ENCODE assay signal across 8 cellular contexts in genomic region chr6:144095134-144096002, GRCh38. TPM values are rescaled to one million over a fixed set of nuclear protein-coding genes. Genes with fewer than 3 reads are reported as not detected.
DNase-seq lines count a peak whose midpoint lies in the region; ATAC-seq, FAIRE-seq and TF ChIP-seq lines count a peak whose summit lies in the region.

Gene SF3B5 (minus strand): TSS chr6:144095573. CDS start chr6:144095497, 76 bp downstream.

- peaks cover 12% of the 10 kb centered on the region; the same call in 1 of the 2 replicates for H3K27me3 Mint-ChIP-seq in WTC11 (ENCODE audit: low read depth)

- H3K9me3 Mint-ChIP-seq in WTC11: 0 out of 2 replicates have a peak, but pooled peaks cover 4% of the 10 kb centered on the region

- no peak for TF ChIP-seq CTCF in AG04450 (IDR thresholded peaks at IDR 0.05; ENCODE audit: low read depth, low read length)
- TF ChIP-seq CTCF in WTC11 (IDR thresholded peaks at IDR 0.05): no peak
- no peak for TF ChIP-seq CTCF in cardiac fibroblast (IDR thresholded peaks at IDR 0.05; ENCODE audit: low read depth, low read length)

- DNase-seq in AG04450 (ENCODE audit: low read depth, low spot score) (peak; percentile 99), NCI-H226 (peak; percentile 100), WTC11 (ENCODE audit: low spot score) (peak; percentile 97), cardiac fibroblast (ENCODE audit: low read depth in 2 of 2) (peak; percentile 100), iPS-NIHi11 (ENCODE audit: low spot score) (peak; percentile 93), small intestine (peak; percentile 100)

- H3K4me1 ChIP-seq in small intestine (ENCODE audit: control insufficient read depth in 2 of 2, insufficient read depth in 1 of 2, low read depth in 1 of 2, low read length in 1 of 2): peaks cover 3 to 9% of the 10 kb centered on the region in 2 donors

- ATAC-seq in GM18909 (IDR thresholded peaks at IDR 0.05; ENCODE audit: poor library complexity, unreplicated experiment) (peak; percentile 93), HG03175 (IDR thresholded peaks at IDR 0.05; ENCODE audit: unreplicated experiment) (peak; percentile 91), WTC11 (peak; percentile 97)

- CTCF ChIA-PET in AG04450 (lab: Charles Lee): interaction anchor here (0.6 to 1.5 kb wide), 2 partner anchors 12 to 389 kb away, joined by 3 read pairs; no protein-coding TSS in a partner anchor
- CTCF ChIA-PET in WTC11 (lab: Charles Lee): interaction anchor here (0.6 to 1.9 kb wide), 6 partner anchors 10 to 582 kb away, joined by 3 to 6 read pairs (median 3); no protein-coding TSS in a partner anchor

- 0 to 1% (median 0%) methylated on average over 60 of the region's 60 CpGs for WGBS in small intestine, 3 donors

- H3K27me3 ChIP-seq in AG04450 (ENCODE audit: control insufficient read depth, insufficient read depth, low read length) (no peaks in the 10 kb centered on the region), small intestine (ENCODE audit: control insufficient read depth in 2 of 2, insufficient read depth in 2 of 2, low read length in 2 of 2) (no peaks in the 10 kb centered on the region)

- POLR2A ChIA-PET in AG04450 (lab: Yijun Ruan, JAX): interaction anchor here (0.6 kb wide), 1 partner anchor 38 kb away, joined by 6 read pairs; no protein-coding TSS in a partner anchor
- POLR2A ChIA-PET in WTC11 (lab: Charles Lee): no interaction called here

- FAIRE-seq in small intestine (lab: Jason Lieb, UNC): peak; percentile 94

- H3K4me3 ChIP-seq in AG04450 (ENCODE audit: low read depth, low read length) (peak within 1 kb of the TSS; percentile 99), cardiac fibroblast (replicated peaks in 1 of 2; ENCODE audit: low read depth in 2 of 2, low read length in 2 of 2) (peak within 1 kb of the TSS; percentile 95 to 100), small intestine (ENCODE audit: low read depth in 1 of 2, low read length in 2 of 2) (peak within 1 kb of the TSS; percentile 65 to 69)

- H3K27ac Mint-ChIP-seq in WTC11: peak within 1 kb of the TSS; percentile 98

- H3K36me3 ChIP-seq in small intestine (ENCODE audit: control insufficient read depth in 2 of 2, insufficient read depth in 2 of 2, low read length in 2 of 2): no peaks in the 10 kb centered on the region

- no peaks in the 10 kb centered on the region for H3K9me3 ChIP-seq in AG04450 (ENCODE audit: control insufficient read depth, insufficient read depth, low read length)
- H3K9me3 ChIP-seq in small intestine (ENCODE audit: control insufficient read depth, low read depth): no peaks in the 10 kb centered on the region

- peaks cover 10% of the 10 kb centered on the region for H3K4me1 Mint-ChIP-seq in WTC11

- peak within 1 kb of the TSS; percentile 84 for H3K27ac ChIP-seq in AG04450 (ENCODE audit: low read depth, low read length)
- peak within 1 kb of the TSS; percentile 87 to 95 for H3K27ac ChIP-seq in small intestine (ENCODE audit: low read depth in 1 of 2, low read length in 1 of 2)

- peak within 1 kb of the TSS; percentile 95 for H3K4me3 Mint-ChIP-seq in WTC11

- no peaks in the 10 kb centered on the region for H3K36me3 Mint-ChIP-seq in WTC11

TF ChIP-seq in WTC11, 78 proteins besides CTCF, POLR2A, EP300 and RAD21 (continues in another document):
- TF ChIP-seq KAT7 (CRISPR knock-in tag; IDR thresholded peaks at IDR 0.05; ENCODE audit: borderline replicate concordance) (peak; percentile 76; the same call in 1 of the 2 replicates), CREB1 (CRISPR knock-in tag; IDR thresholded peaks at IDR 0.05) (peak; percentile 87; the same call in 1 of the 2 replicates), ZNF416 (CRISPR knock-in tag; IDR thresholded peaks at IDR 0.05) (peak; percentile 32; the same call in 1 of the 2 replicates), ETV6 (CRISPR knock-in tag; IDR thresholded peaks at IDR 0.05) (peak; percentile 80; the same call in 1 of the 2 replicates), HMGA2 (CRISPR knock-in tag; IDR thresholded peaks at IDR 0.05) (no peak), FOXK1 (CRISPR knock-in tag; IDR thresholded peaks at IDR 0.05) (peak; percentile 98), MAX (CRISPR knock-in tag; IDR thresholded peaks at IDR 0.05) (peak; percentile 64), ARID4B (CRISPR knock-in tag; IDR thresholded peaks at IDR 0.05; ENCODE audit: borderline replicate concordance) (0 out of 2 replicates have a peak, but pooled peaks have one; percentile 33), ZNF317 (CRISPR knock-in tag; IDR thresholded peaks at IDR 0.05; ENCODE audit: borderline replicate concordance, low read depth) (no peak), ZNF425 (CRISPR knock-in tag; conservative IDR thresholded peaks at IDR 0.05) (no peak), ZMAT4 (CRISPR knock-in tag; IDR thresholded peaks at IDR 0.05) (no peak), ESRRA (CRISPR knock-in tag; IDR thresholded peaks at IDR 0.05; ENCODE audit: borderline replicate concordance) (0 out of 2 replicates have a peak, but pooled peaks have one; percentile 15), TEAD4 (CRISPR knock-in tag; IDR thresholded peaks at IDR 0.05) (no peak), E2F1 (CRISPR knock-in tag; IDR thresholded peaks at IDR 0.05) (no peak), TEAD1 (CRISPR knock-in tag; IDR thresholded peaks at IDR 0.05) (peak; percentile 87; the same call in 1 of the 2 replicates), FOXP1 (CRISPR knock-in tag; IDR thresholded peaks at IDR 0.05; ENCODE audit: borderline replicate concordance) (peak; percentile 96)

RNA-seq across cellular contexts. Expression of gene SF3B5, which starts in this region (rescaled TPM):
- polyA plus RNA-seq in AG04450 (2011; rRNA removed): 152 and 200 TPM in 2 replicates
- polyA minus RNA-seq in AG04450 (2011; rRNA and poly(A)+ RNA removed): 121 and 210 TPM in 2 replicates
- total RNA-seq in WTC11 (2021): 174 to 181 TPM (median 177 TPM) in 3 replicates
- polyA plus RNA-seq in small intestine: 100 to 1,000 TPM; 212 to 363 (median 281) TPM

Comparison
In these comparisons a context has a peak if more than half of its experiments do, and no peak if none do; other contexts are left out.
1. Peak in every context shown above with its lines: DNase-seq, ATAC-seq, H3K4me3 ChIP-seq and H3K27ac ChIP-seq.